In the genomic region with DNA sequence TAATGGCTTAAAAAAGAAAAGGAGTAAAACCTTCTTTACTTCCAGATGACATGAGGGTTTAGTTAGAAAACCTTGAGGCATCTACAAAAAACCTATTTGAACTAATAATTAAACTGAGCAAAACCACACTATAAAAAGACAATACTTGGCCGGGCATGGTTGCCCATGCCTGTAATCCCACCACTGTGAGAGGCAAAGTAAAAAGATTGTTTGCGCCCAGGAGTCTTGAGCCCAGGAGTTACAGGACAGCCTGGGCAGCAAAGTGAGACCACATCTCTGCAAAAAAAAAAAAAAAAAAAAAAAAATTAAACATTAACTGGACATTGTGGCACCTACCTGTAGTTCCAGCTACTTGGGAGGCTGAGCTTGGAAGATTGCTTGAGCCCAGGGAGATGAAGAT, we compare ENCODE assay signal across 23 cellular contexts.
"Had no signal": no experiment of that assay in that cellular context is flagged by ENCODE, and none has a peak within 500 bp of the region (broad histone marks: within the 10 kb centered on the region; RNA-seq: fewer than 3 reads in every experiment).

No MANE protein-coding gene starts in this region.

- H3K4me3 Mint-ChIP-seq: IgD-negative memory B cell had no signal

- H3K27me3 Mint-ChIP-seq: IgD-negative memory B cell had no signal

- H3K27ac ChIP-seq: HL-60, KMS-11, RWPE1 had no signal

- H3K9ac ChIP-seq: KMS-11, SK-N-SH had no signal

- H3K9me2 ChIP-seq: SK-N-SH had no signal

- FAIRE-seq: HTR-8/SVneo, K562 had no signal

- H3K36me3 Mint-ChIP-seq: IgD-negative memory B cell had no signal

- ATAC-seq: K562 had no signal

- H3K4me3 ChIP-seq: K562 had no signal

- H3K4me1 Mint-ChIP-seq: IgD-negative memory B cell had no signal

- DNase-seq: Kasumi-1, MM.1S, NCI-H1092 treated with DMSO at 0.1 percent for 48 hours, NCI-H1436, NCI-H187, NCI-H2029, NCI-H2081 treated with DMSO at 0.1 percent for 48 hours, NCI-H2171, NCI-H226, NCI-H446, NCI-H510A, NCI-H524 treated with DMSO at 0.1 percent for 48 hours, NCI-H69, NCI-H774, SHP77, SK-N-SH, SW 1271 had no signal

- H3K27ac Mint-ChIP-seq: IgD-negative memory B cell had no signal

- H3K4me2 ChIP-seq: KMS-11, SK-N-SH had no signal
